28 cellular contexts compared by ENCODE assay signal in the genomic region with DNA sequence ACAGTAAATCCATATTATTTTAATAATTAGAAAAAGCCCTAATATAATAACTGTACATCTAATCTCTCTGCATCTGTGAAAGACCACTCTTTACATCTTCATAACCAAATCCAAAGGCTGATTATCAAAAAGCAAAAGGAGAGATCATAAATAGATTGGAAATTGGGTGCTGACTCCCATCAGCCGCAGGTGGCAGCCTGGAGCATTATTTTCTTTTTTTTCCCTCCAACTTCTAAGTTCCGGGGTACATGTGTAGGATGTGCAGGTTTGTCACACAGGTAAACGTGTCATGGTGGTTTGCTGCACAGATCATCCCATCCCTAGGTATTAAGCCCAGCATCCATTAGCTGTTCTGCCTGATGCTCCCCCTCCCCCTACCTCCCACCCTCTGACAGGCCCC. TPM values are rescaled to one million over a fixed set of nuclear protein-coding genes. Genes with fewer than 3 reads are reported as not detected.
DNase-seq lines count a peak whose midpoint lies in the region; ATAC-seq, FAIRE-seq and TF ChIP-seq lines count a peak whose summit lies in the region.
"Had no signal": no experiment of that assay in that cellular context is flagged by ENCODE, and none has a peak within 500 bp of the region (broad histone marks: within the 10 kb centered on the region; RNA-seq: fewer than 3 reads in every experiment).

No MANE protein-coding gene starts in this region.

- intact Hi-C loops in OCI-LY7 (cut with micrococcal nuclease; ENCODE audit: unreplicated experiment) (loop anchor here (1.0 to 2.0 kb wide), 2 partner anchors 31 to 93 kb away; a partner anchor contains a TSS), pancreas (cut with DNase I) (no loop called here)

- H3K36me3 ChIP-seq in OCI-LY7 (ENCODE audit: insufficient read depth, low read length) (no peaks in the 10 kb centered on the region), BE2C (peaks cover 3% of the 10 kb centered on the region), pancreas (peaks cover 0 to 6% (median 0%) of the 10 kb centered on the region in 3 donors)

- H2AFZ ChIP-seq in OCI-LY7 (ENCODE audit: low read length), result peak overlapping the region; percentile 77; the same call in 1 of the 2 replicates

- no TSS peak for BruUV-seq in OCI-LY7 (replicated peaks; lab: Mats Ljungman, UMichigan)

- no peak for FAIRE-seq in pancreas (lab: Jason Lieb, UNC)
- FAIRE-seq: A549, GM12878, GM12892, GM18507 had no signal

- H3K4me1 Mint-ChIP-seq in glutamatergic neuron (ENCODE audit: low read depth, unreplicated experiment), result peaks cover 4% of the 10 kb centered on the region
- H3K4me1 Mint-ChIP-seq: B cell, CD14-positive monocyte had no signal

- no peak for TF ChIP-seq POLR2A in NB4 (IDR thresholded peaks at IDR 0.05; ENCODE audit: extremely low read depth, insufficient read length)

- H3K9me3 ChIP-seq in OCI-LY7 (ENCODE audit: low read length), result no peaks in the 10 kb centered on the region
- H3K9me3 ChIP-seq in BE2C, result no peaks in the 10 kb centered on the region
- no peaks in the 10 kb centered on the region for H3K9me3 ChIP-seq in pancreas
- H3K9me3 ChIP-seq: A549 had no signal

- no peaks in the 10 kb centered on the region for H4K20me1 ChIP-seq in OCI-LY7 (ENCODE audit: insufficient read depth, low read length)
- H4K20me1 ChIP-seq: BLaER1 had no signal

- no peaks in the 10 kb centered on the region for H3K27me3 Mint-ChIP-seq in glutamatergic neuron (ENCODE audit: unreplicated experiment)
- H3K27me3 Mint-ChIP-seq: CD4-positive, alpha-beta memory T cell had no signal

- no peaks in the 10 kb centered on the region for H3K9me2 ChIP-seq in OCI-LY7 (ENCODE audit: insufficient read depth, low read length)

- CTCF ChIA-PET in OCI-LY7 (lab: Charles Lee; ENCODE audit: unreplicated experiment) (no interaction called here), HEK293T (lab: Yijun Ruan, JAX) (interaction anchor here (0.8 kb wide), 1 partner anchor 55 kb away, joined by 3 read pairs; no protein-coding TSS in a partner anchor)

- 80 to 84% methylated on average over 3 of the region's 3 CpGs for WGBS in pancreas, 2 donors

- peaks cover 9% of the 10 kb centered on the region for H3K4me1 ChIP-seq in OCI-LY7 (ENCODE audit: insufficient read depth, low read length, poor library complexity, severe bottlenecking)
- H3K4me1 ChIP-seq in BE2C, result no peaks in the 10 kb centered on the region
- no peaks in the 10 kb centered on the region for H3K4me1 ChIP-seq in pancreas

- H3K27me3 ChIP-seq in BE2C (no peaks in the 10 kb centered on the region), pancreas (no peaks in the 10 kb centered on the region)
- H3K27me3 ChIP-seq: BLaER1 had no signal

- no peak for ATAC-seq in pancreas

- TF ChIP-seq CTCF in NB4 (IDR thresholded peaks at IDR 0.05; ENCODE audit: low read depth, low read length) (peak; percentile 18), OCI-LY7 (conservative IDR thresholded peaks at IDR 0.05; ENCODE audit: low read length) (peak; percentile 55), glutamatergic neuron (IDR thresholded peaks at IDR 0.05; ENCODE audit: partially characterized antibody, unreplicated experiment) (no peak), BE2C (IDR thresholded peaks at IDR 0.05; ENCODE audit: low read depth, low read length) (no peak), pancreas (IDR thresholded peaks at IDR 0.05) (no peak)

- peak; percentile 50 for DNase-seq in NCI-H82 (lab: John Stamatoyannopoulos, UW)
- no peak for DNase-seq in NCI-H82 treated with DMSO at 0.1 percent for 48 hours (lab: John Stamatoyannopoulos, UW; ENCODE audit: unreplicated experiment)
- no peak for DNase-seq in NB4 (ENCODE audit: low read depth)
- peak; percentile 26 for DNase-seq in OCI-LY7 (ENCODE audit: low spot score)
- peak; percentile 27 for DNase-seq in glutamatergic neuron
- DNase-seq in BE2C, result no peak
- no peak for DNase-seq in HEK293T (ENCODE audit: extremely low spot score)
- no peak for DNase-seq in pancreas
- DNase-seq: AML-193; CD4-positive, alpha-beta memory T cell; CD4-positive, CD25-positive, alpha-beta regulatory T cell; CD8-positive, alpha-beta memory T cell; COR-L47; DMS 273 treated with DMSO at 0.1 percent for 48 hours; DMS153; DMS53; DMS79; DND-41; EL; GDM1 had no signal

- H3K79me2 ChIP-seq in OCI-LY7 (ENCODE audit: insufficient read depth, low read depth, low read length), result no peaks in the 10 kb centered on the region

- H3K27ac ChIP-seq in OCI-LY7 (ENCODE audit: low read depth, low read length, poor library complexity, severe bottlenecking) (no peak overlapping the region), pancreas (no peak overlapping the region)
- H3K27ac ChIP-seq: 22Rv1, A549, BLaER1 had no signal

- H3K4me3 ChIP-seq in NB4 (ENCODE audit: low read depth, low read length), result no peak overlapping the region
- H3K4me3 ChIP-seq in OCI-LY7 (ENCODE audit: low read depth, low read length, poor library complexity, severe bottlenecking), result no peak overlapping the region
- no peak overlapping the region for H3K4me3 ChIP-seq in BE2C (ENCODE audit: low read depth, low read length)
- H3K4me3 ChIP-seq in pancreas, result no peak overlapping the region
- H3K4me3 ChIP-seq: A549, BLaER1, GM12878 had no signal

- H3K36me3 Mint-ChIP-seq in glutamatergic neuron (ENCODE audit: unreplicated experiment), result no peaks in the 10 kb centered on the region
- H3K36me3 Mint-ChIP-seq: CD4-positive, alpha-beta memory T cell; CD4-positive, CD25-positive, alpha-beta regulatory T cell; CD8-positive, alpha-beta memory T cell had no signal

- POLR2A ChIA-PET in OCI-LY7 (lab: Charles Lee) (interaction anchor here (0.7 kb wide), 2 partner anchors 310 to 1616 kb away, joined by 3 read pairs; no protein-coding TSS in a partner anchor), HEK293T (lab: Yijun Ruan, JAX) (no interaction called here)

- no peak overlapping the region for H3K4me3 Mint-ChIP-seq in glutamatergic neuron (ENCODE audit: unreplicated experiment)
- H3K4me3 Mint-ChIP-seq: B cell; CD14-positive monocyte; CD4-positive, alpha-beta memory T cell; CD4-positive, CD25-positive, alpha-beta regulatory T cell; CD8-positive, alpha-beta memory T cell had no signal

- H3K4me2 ChIP-seq in OCI-LY7 (ENCODE audit: low read length), result no peak overlapping the region
- H3K4me2 ChIP-seq: A549, BLaER1 had no signal

- no peaks in the 10 kb centered on the region for H3K9me3 Mint-ChIP-seq in glutamatergic neuron (ENCODE audit: unreplicated experiment)
- H3K9me3 Mint-ChIP-seq: CD4-positive, alpha-beta memory T cell; CD8-positive, alpha-beta memory T cell had no signal

- H3K27ac Mint-ChIP-seq in glutamatergic neuron (ENCODE audit: unreplicated experiment), result peak overlapping the region; percentile 48
- H3K27ac Mint-ChIP-seq: B cell; CD4-positive, alpha-beta memory T cell; CD4-positive, CD25-positive, alpha-beta regulatory T cell; CD8-positive, alpha-beta memory T cell had no signal

TF ChIP-seq in HEK293T, 16 proteins besides CTCF, POLR2A, EP300 and RAD21:
- TF ChIP-seq L3MBTL2 (conservative IDR thresholded peaks at IDR 0.05) (no peak), SP1 (IDR thresholded peaks at IDR 0.05) (no peak), CTBP1 (IDR thresholded peaks at IDR 0.05; ENCODE audit: borderline replicate concordance) (no peak), NFRKB (IDR thresholded peaks at IDR 0.05) (no peak), FOXK2 (IDR thresholded peaks at IDR 0.05) (no peak), HDGF (IDR thresholded peaks at IDR 0.05; ENCODE audit: borderline replicate concordance) (no peak), ARNT (IDR thresholded peaks at IDR 0.05) (no peak), ELF4 (IDR thresholded peaks at IDR 0.05) (no peak), FOXA1 (IDR thresholded peaks at IDR 0.05) (no peak), LEF1 (IDR thresholded peaks at IDR 0.05; ENCODE audit: borderline replicate concordance) (no peak), FOXM1 (IDR thresholded peaks at IDR 0.05; ENCODE audit: borderline replicate concordance) (no peak), TARDBP (IDR thresholded peaks at IDR 0.05) (no peak), SUZ12 (IDR thresholded peaks at IDR 0.05) (no peak), ZNF384 (IDR thresholded peaks at IDR 0.05) (no peak)

RNA-seq across cellular contexts. Expression of a gene that starts 30.5 kb away (rescaled TPM):
- total RNA-seq in OCI-LY7 (2014; rRNA removed; shearing (Covaris generic)), result 1.1 and 1.5 TPM in 2 replicates
- total RNA-seq in OCI-LY7 (2022) (1.2 and 1.5 TPM in 2 replicates), glutamatergic neuron (ENCODE audit: unreplicated experiment) (10.8 TPM), pancreas (10 to 100 TPM; 10.9 to 22.2 (median 15.2) TPM)
- polyA plus RNA-seq in BE2C (2012; ENCODE audit: insufficient read depth, insufficient read length, low read depth), result 4.3 TPM
- 10 to 100 TPM in 1 of 2 donors, 1 to 10 TPM in 1; 5.4 to 19.7 TPM for polyA plus RNA-seq in pancreas

Comparison
In these comparisons a context has a peak if more than half of its experiments do, and no peak if none do; other contexts are left out.
1. DNase-seq: peak in NCI-H82 (single experiment), OCI-LY7 (single experiment) and glutamatergic neuron (single experiment); none in NCI-H82 treated with DMSO at 0.1 percent for 48 hours (single experiment), NB4 (single experiment), BE2C (single experiment), HEK293T (single experiment) and pancreas (0 of 6).
2. CTCF ChIP-seq: peak in NB4 (single experiment) and OCI-LY7 (single experiment); none in glutamatergic neuron (single experiment), BE2C (single experiment) and pancreas (0 of 4).